ENCODE assay signal across 16 cellular contexts in genomic region chr15:66633851-66634250, GRCh38.
DNase-seq lines count a peak whose midpoint lies in the region; ATAC-seq, FAIRE-seq and TF ChIP-seq lines count a peak whose summit lies in the region.
"Had no signal": no experiment of that assay in that cellular context is flagged by ENCODE, and none has a peak within 500 bp of the region (broad histone marks: within the 10 kb centered on the region; RNA-seq: fewer than 3 reads in every experiment).

No MANE protein-coding gene starts in this region.

- POLR2A ChIA-PET in HepG2 (lab: Yijun Ruan, JAX): no interaction called here

- TF ChIP-seq RAD21 in HepG2 (CRISPR knock-in tag; IDR thresholded peaks at IDR 0.05): no peak

- H3K27me3 ChIP-seq in HepG2 (ENCODE audit: control insufficient read depth in 1 of 2, insufficient read depth in 2 of 2, low read length in 2 of 2): peaks cover 0 to 3% of the 10 kb centered on the region in 2 experiments; a peak in 1 of 5 replicates
- H3K27me3 ChIP-seq in right lobe of liver: no peaks in the 10 kb centered on the region
- H3K27me3 ChIP-seq in left lung: no peaks in the 10 kb centered on the region
- peaks cover 0 to 3% (median 0%) of the 10 kb centered on the region in 3 experiments for H3K27me3 ChIP-seq in neuronal stem cell (ENCODE audit: control insufficient read depth in 3 of 3, insufficient read depth in 3 of 3, low read depth in 1 of 3, low read length in 3 of 3)
- no peaks in the 10 kb centered on the region for H3K27me3 ChIP-seq in dorsolateral prefrontal cortex

- H3K79me2 ChIP-seq in HepG2 (ENCODE audit: insufficient read depth, low read length): no peaks in the 10 kb centered on the region

- H3K9ac ChIP-seq in HepG2 (ENCODE audit: insufficient read depth, low read depth, low read length) (no peak overlapping the region), neuronal stem cell (ENCODE audit: low read depth, low read length, poor library complexity) (no peak overlapping the region)

- H3K79me1 ChIP-seq in neuronal stem cell (ENCODE audit: low read depth, low read length): no peaks in the 10 kb centered on the region

- no peak overlapping the region for H3K14ac ChIP-seq in neuronal stem cell (ENCODE audit: low read length)

- peak overlapping the region; percentile 41 for H2AK5ac ChIP-seq in neuronal stem cell (ENCODE audit: low read depth, low read length)

- TF ChIP-seq EP300 in HepG2 (IDR thresholded peaks at IDR 0.05; ENCODE audit: low read depth in 2 of 2, low read length in 2 of 2) (no peak), HepG2 (CRISPR knock-in tag; IDR thresholded peaks at IDR 0.05; ENCODE audit: borderline replicate concordance) (no peak)

- DNase-seq in HepG2 (ENCODE audit: low spot score) (no peak), right lobe of liver (no peak), left lung (no peak), neuronal stem cell (ENCODE audit: low spot score) (no peak), dorsolateral prefrontal cortex (no peak), ACHN (no peak), NCI-H526 treated with DMSO at 0.1 percent for 48 hours (lab: John Stamatoyannopoulos, UW) (no peak)
- DNase-seq: CD4-positive, CD25-positive, alpha-beta regulatory T cell; DMS53; NCI-H187; NCI-H345; NCI-H526; OCI-M1; SHP77 treated with DMSO at 0.1 percent for 48 hours had no signal

- H4K20me1 ChIP-seq in HepG2 (ENCODE audit: insufficient read depth, low read length): no peaks in the 10 kb centered on the region

- H4K8ac ChIP-seq in neuronal stem cell (ENCODE audit: low read depth, low read length): no peak overlapping the region

- WGBS in HepG2 (ENCODE audit: low lambda C conversion rate): 27% methylated on average over 2 of the region's 3 CpGs
- no CpG with 5 or more reads among the region's 3 CpGs for WGBS in right lobe of liver (ENCODE audit: insufficient coverage, low coverage, low lambda C conversion rate, missing lambda C conversion rate)
- WGBS in neuronal stem cell (ENCODE audit: extremely low coverage in 2 of 2, insufficient read length in 2 of 2, insufficient replicate concordance in 1 of 2), 2 donors: no CpG with 5 or more reads among the region's 3 CpGs

- H3K9me3 ChIP-seq in HepG2 (ENCODE audit: low read length): no peaks in the 10 kb centered on the region
- no peaks in the 10 kb centered on the region for H3K9me3 ChIP-seq in right lobe of liver
- H3K9me3 ChIP-seq in left lung: no peaks in the 10 kb centered on the region
- no peaks in the 10 kb centered on the region for H3K9me3 ChIP-seq in neuronal stem cell (replicated peaks in 1 of 2; ENCODE audit: control insufficient read depth in 2 of 2, insufficient read depth in 1 of 2, low read depth in 1 of 2, low read length in 2 of 2)

- H2AFZ ChIP-seq in HepG2 (ENCODE audit: low read length): no peak overlapping the region
- H2AFZ ChIP-seq in neuronal stem cell (ENCODE audit: low read length): peak overlapping the region; percentile 77

- H3K4ac ChIP-seq in neuronal stem cell (ENCODE audit: low read length): no peak overlapping the region

- intact Hi-C loops in HepG2 (cut with micrococcal nuclease; ENCODE audit: unreplicated experiment) (no loop called here), right lobe of liver (cut with DNase I) (loop anchor here in 1 of 2 donors (10.0 kb wide), 1 partner anchor 61 kb away; no protein-coding TSS in a partner anchor), left lung (cut with DNase I) (no loop called here), dorsolateral prefrontal cortex (cut with DNase I) (no loop called here)

- TF ChIP-seq CTCF in HepG2 (CRISPR knock-in tag; IDR thresholded peaks at IDR 0.05) (no peak), right lobe of liver (IDR thresholded peaks at IDR 0.05) (no peak), left lung (IDR thresholded peaks at IDR 0.05) (no peak), dorsolateral prefrontal cortex (IDR thresholded peaks at IDR 0.05 in 54 of 56, conservative IDR thresholded peaks at IDR 0.05 in 2 of 56; ENCODE audit: low read depth in 1 of 56, partially characterized antibody in 56 of 56) (no peak)

- in situ Hi-C loops in HepG2 (cut with HindIII; ENCODE audit: extremely low pct_ligation_motif_present, low pct_unique_long_range_greater_than_20kb) (no loop called here), ACHN (cut with HindIII; ENCODE audit: low pct_ligation_motif_present, low pct_unique_long_range_greater_than_20kb, low sequenced_read_pairs) (no loop called here)

- no peak overlapping the region for H3K27ac ChIP-seq in HepG2 (ENCODE audit: extremely low read length, insufficient read depth, low read length)
- H3K27ac ChIP-seq in right lobe of liver: no peak overlapping the region
- peak overlapping the region; percentile 19 to 45 for H3K27ac ChIP-seq in left lung
- no peak overlapping the region for H3K27ac ChIP-seq in neuronal stem cell (replicated peaks; ENCODE audit: low read length)
- H3K27ac ChIP-seq in dorsolateral prefrontal cortex: peak overlapping the region in 5 of 59 donors; percentile 8 to 68 (median 40)
- H3K27ac ChIP-seq: HL-60 had no signal

- H2BK15ac ChIP-seq in neuronal stem cell (ENCODE audit: low read length): peak overlapping the region; percentile 87

- peak overlapping the region; percentile 52 for H3K18ac ChIP-seq in neuronal stem cell (ENCODE audit: low read length)

- H3K4me1 ChIP-seq in HepG2 (ENCODE audit: insufficient read depth, low read length) (no peaks in the 10 kb centered on the region), right lobe of liver (no peaks in the 10 kb centered on the region), left lung (no peaks in the 10 kb centered on the region), neuronal stem cell (ENCODE audit: control insufficient read depth in 2 of 2, insufficient read depth in 1 of 2, low read depth in 1 of 2, low read length in 2 of 2) (peaks cover 21 to 46% of the 10 kb centered on the region in 2 donors)

- no peak for FAIRE-seq in HepG2 (lab: Jason Lieb, UNC)
- FAIRE-seq: HTR-8/SVneo had no signal

- H3K4me3 ChIP-seq in HepG2 (replicated peaks in 1 of 3; ENCODE audit: insufficient read depth in 1 of 3, low read depth in 2 of 3, low read length in 3 of 3) (no peak overlapping the region), right lobe of liver (no peak overlapping the region), left lung (no peak overlapping the region), neuronal stem cell (ENCODE audit: low read length in 2 of 2) (no peak overlapping the region), dorsolateral prefrontal cortex (no peak overlapping the region)

- ATAC-seq in HepG2 (no peak), right lobe of liver (no peak), left lung (no peak)

- H3K23ac ChIP-seq in neuronal stem cell (ENCODE audit: low read depth, low read length, poor library complexity): no peak overlapping the region

- H2BK120ac ChIP-seq in neuronal stem cell (ENCODE audit: low read depth, low read length): no peak overlapping the region

- no peak overlapping the region for H2BK5ac ChIP-seq in neuronal stem cell (ENCODE audit: low read length)

- TF ChIP-seq POLR2A in HepG2 (IDR thresholded peaks at IDR 0.05; ENCODE audit: insufficient read depth in 1 of 2, low read depth in 2 of 2, low read length in 2 of 2) (no peak), right lobe of liver (IDR thresholded peaks at IDR 0.05) (no peak)

- BruUV-seq in HepG2 (replicated peaks; lab: Mats Ljungman, UMichigan): no TSS peak

- H3K36me3 ChIP-seq in HepG2 (replicated peaks in 1 of 2; ENCODE audit: control insufficient read depth in 1 of 2, insufficient read depth in 2 of 2, low read length in 2 of 2): no peaks in the 10 kb centered on the region
- H3K36me3 ChIP-seq in right lobe of liver: no peaks in the 10 kb centered on the region
- no peaks in the 10 kb centered on the region for H3K36me3 ChIP-seq in left lung
- H3K36me3 ChIP-seq in neuronal stem cell (replicated peaks in 1 of 2; ENCODE audit: control insufficient read depth in 2 of 2, insufficient read depth in 2 of 2, low read length in 2 of 2): no peaks in the 10 kb centered on the region

- CTCF ChIA-PET in HepG2 (lab: Yijun Ruan, JAX; ENCODE audit: low intra/inter-chr PET ratio, low total read pairs): no interaction called here

- H2BK12ac ChIP-seq in neuronal stem cell (ENCODE audit: low read length): no peak overlapping the region

- no peak overlapping the region for H4K91ac ChIP-seq in neuronal stem cell (ENCODE audit: low read depth, low read length, poor library complexity)

- H3K4me2 ChIP-seq in HepG2 (ENCODE audit: low read depth, low read length) (no peak overlapping the region), neuronal stem cell (ENCODE audit: insufficient read depth, low read length, poor library complexity, severe bottlenecking) (no peak overlapping the region)

TF ChIP-seq in HepG2, 621 proteins besides CTCF, POLR2A, EP300 and RAD21 (continues in another document):
- no peak for TF ChIP-seq CHD4 (IDR thresholded peaks at IDR 0.05; ENCODE audit: borderline replicate concordance, low read length)

Comparison
In these comparisons a context has a peak if more than half of its experiments do, and no peak if none do; other contexts are left out.
1. H3K27ac ChIP-seq: peak in left lung (2 of 2); none in HepG2 (single experiment), right lobe of liver (0 of 3) and neuronal stem cell (single experiment).